8 cellular contexts compared by ENCODE assay signal in the genomic region with DNA sequence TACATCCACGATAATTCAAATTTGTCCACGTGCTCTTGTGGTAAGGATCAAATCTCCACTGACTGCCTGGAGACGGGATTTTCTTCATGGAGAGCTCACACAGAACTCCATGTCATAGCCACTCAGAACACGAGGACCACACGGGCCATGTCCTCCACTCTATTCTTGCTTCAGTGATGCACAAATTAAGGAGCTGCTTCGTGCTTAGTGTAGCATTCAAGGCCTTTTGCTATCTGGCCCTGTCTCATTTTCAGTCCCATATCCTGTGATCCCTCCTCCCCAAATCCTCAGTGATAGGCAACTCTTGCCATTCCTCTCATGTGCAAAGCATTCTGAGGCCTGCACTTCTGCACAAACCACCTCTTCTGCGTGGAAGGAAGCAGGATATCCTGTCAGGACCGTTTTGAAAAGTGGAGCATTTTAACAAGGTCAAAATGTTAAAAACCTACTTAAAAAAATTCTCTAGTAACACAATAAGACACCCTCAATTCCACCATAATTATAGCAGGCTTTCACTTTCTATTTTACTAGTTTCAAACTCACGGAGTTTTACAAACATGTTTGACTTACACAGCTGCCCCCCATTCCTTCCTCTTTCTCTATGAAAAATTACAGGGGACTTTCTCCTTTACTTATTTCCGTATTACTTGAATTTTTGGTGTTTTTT. TPM values are rescaled to one million over a fixed set of nuclear protein-coding genes. Genes with fewer than 3 reads are reported as not detected.
DNase-seq lines count a peak whose midpoint lies in the region; ATAC-seq and TF ChIP-seq lines count a peak whose summit lies in the region.

No MANE protein-coding gene starts in this region.

- peak; percentile 38 for ATAC-seq in GM21381 (IDR thresholded peaks at IDR 0.05; ENCODE audit: unreplicated experiment)

- H3K4me1 ChIP-seq in subcutaneous abdominal adipose tissue (ENCODE audit: control insufficient read depth in 5 of 5, insufficient read depth in 5 of 5, low read length in 5 of 5), result peaks cover 2 to 31% (median 18%) of the 10 kb centered on the region in 5 donors

- H3K9me3 ChIP-seq in subcutaneous abdominal adipose tissue (ENCODE audit: control insufficient read depth in 5 of 5, low read length in 5 of 5), result no peaks in the 10 kb centered on the region

- H3K9ac ChIP-seq in subcutaneous abdominal adipose tissue (ENCODE audit: low read length in 5 of 5), result peak overlapping the region in 4 of 5 donors; percentile 2 to 63 (median 21)

- H3K27me3 ChIP-seq in GM06990 (replicated peaks; ENCODE audit: control insufficient read depth, insufficient read depth, low read length) (no peaks in the 10 kb centered on the region), subcutaneous abdominal adipose tissue (ENCODE audit: control insufficient read depth in 5 of 5, insufficient read depth in 4 of 5, low read length in 5 of 5) (no peaks in the 10 kb centered on the region)

- no peak for DNase-seq in GM06990 (ENCODE audit: extremely low read depth, insufficient read length)
- DNase-seq in Jurkat, Clone E6-1 (ENCODE audit: low read depth, low spot score), result peak; percentile 70
- no peak for DNase-seq in coronary artery (ENCODE audit: low spot score)
- DNase-seq in effector CD4-positive, alpha-beta T cell, result no peak
- no peak for DNase-seq in mesenteric fat pad (ENCODE audit: low spot score)
- no peak for DNase-seq in COR-L47 (lab: John Stamatoyannopoulos, UW)

- no peaks in the 10 kb centered on the region for H3K36me3 ChIP-seq in GM06990 (ENCODE audit: control insufficient read depth, insufficient read depth, low read length)
- peaks cover 3 to 34% (median 16%) of the 10 kb centered on the region in 5 donors for H3K36me3 ChIP-seq in subcutaneous abdominal adipose tissue (ENCODE audit: control insufficient read depth in 5 of 5, insufficient read depth in 5 of 5, low read length in 5 of 5)

- TF ChIP-seq CTCF in GM06990 (IDR thresholded peaks at IDR 0.05; ENCODE audit: insufficient read depth, low read length, poor library complexity, severe bottlenecking) (no peak), coronary artery (IDR thresholded peaks at IDR 0.05) (no peak)

- H3K4me3 ChIP-seq in GM06990 (replicated peaks; ENCODE audit: low read depth, low read length), result peak overlapping the region; percentile 24; the same call in 1 of the 2 replicates
- H3K4me3 ChIP-seq in Jurkat, Clone E6-1 (ENCODE audit: low read length), result peak overlapping the region; percentile 34
- H3K4me3 ChIP-seq in coronary artery, result peak overlapping the region; percentile 13
- H3K4me3 ChIP-seq in subcutaneous abdominal adipose tissue (ENCODE audit: low read depth in 1 of 5, low read length in 5 of 5), result peak overlapping the region; percentile 14 to 58 (median 47)

- H3K27ac ChIP-seq in coronary artery (peak overlapping the region; percentile 13 to 76), subcutaneous abdominal adipose tissue (ENCODE audit: low read depth, low read length) (peak overlapping the region; percentile 55)

RNA-seq across cellular contexts. Expression of a gene that starts 35.2 kb away (rescaled TPM):
- 13.5 TPM for polyA plus RNA-seq in Jurkat, Clone E6-1 (2012; ENCODE audit: insufficient read depth, insufficient read length)
- total RNA-seq in mesenteric fat pad, result 33.1 TPM
